ENCODE assay signal across 7 cellular contexts in genomic region chr2:74399785-74400184, GRCh38. TPM values are rescaled to one million over a fixed set of nuclear protein-coding genes. Genes with fewer than 3 reads are reported as not detected.
DNase-seq lines count a peak whose midpoint lies in the region; TF ChIP-seq lines count a peak whose summit lies in the region.

No MANE protein-coding gene starts in this region.

- TF ChIP-seq CTCF in GM12864 (IDR thresholded peaks at IDR 0.05; ENCODE audit: low read depth, low read length, missing control alignments) (peak; percentile 70), VCaP (conservative IDR thresholded peaks at IDR 0.05) (peak; percentile 65), kidney epithelial cell (IDR thresholded peaks at IDR 0.05; ENCODE audit: insufficient read depth, low read length, poor library complexity, severe bottlenecking) (peak; percentile 48)

- no peak for DNase-seq in GM12864 (ENCODE audit: low read depth)
- DNase-seq in Jurkat, Clone E6-1 (ENCODE audit: low read depth, low spot score), result peak; percentile 49
- no peak for DNase-seq in kidney epithelial cell (ENCODE audit: low read depth)
- DNase-seq in GF-D8 (lab: John Stamatoyannopoulos, UW), result no peak
- DNase-seq in activated gamma-delta T cell (lab: John Stamatoyannopoulos, UW), result no peak
- DNase-seq in activated naive CD4-positive, alpha-beta T cell treated with anti-CD3 and anti-CD28 coated beads, Interleukin-2, amount 50 U/mL, for 16 hours, result no peak

- no peak overlapping the region for H3K4me3 ChIP-seq in GM12864 (ENCODE audit: low read depth, low read length)
- no peak overlapping the region for H3K4me3 ChIP-seq in Jurkat, Clone E6-1 (ENCODE audit: low read length)
- H3K4me3 ChIP-seq in kidney epithelial cell (ENCODE audit: low read depth, low read length), result no peak overlapping the region

- no peaks in the 10 kb centered on the region for H3K27me3 ChIP-seq in kidney epithelial cell (ENCODE audit: control insufficient read depth, insufficient read depth, low read length)

- H3K27ac ChIP-seq in VCaP, result no peak overlapping the region

- H3K36me3 ChIP-seq in kidney epithelial cell (ENCODE audit: control insufficient read depth, insufficient read depth, low read length), result no peaks in the 10 kb centered on the region

RNA-seq across cellular contexts. Expression of gene DCTN1, which starts 19.7 kb away (rescaled TPM):
- polyA plus RNA-seq in Jurkat, Clone E6-1 (2012; ENCODE audit: insufficient read depth, insufficient read length), result 167 TPM
- 124 and 129 TPM in 2 replicates for total RNA-seq in kidney epithelial cell

RNA-seq across cellular contexts. Expression of gene C2orf81, which starts 21.6 kb away (rescaled TPM):
- 3.7 TPM for polyA plus RNA-seq in Jurkat, Clone E6-1 (2012; ENCODE audit: insufficient read depth, insufficient read length)
- total RNA-seq in kidney epithelial cell, result 3.0 and 4.3 TPM in 2 replicates

RNA-seq across cellular contexts. Expression of gene WDR54, which starts 21.7 kb away (rescaled TPM):
- polyA plus RNA-seq in Jurkat, Clone E6-1 (2012; ENCODE audit: insufficient read depth, insufficient read length), result 108 TPM
- 24.6 and 28.0 TPM in 2 replicates for total RNA-seq in kidney epithelial cell

RNA-seq across cellular contexts. Expression of gene RTKN, which starts 42.0 kb away (rescaled TPM):
- 2.0 TPM for polyA plus RNA-seq in Jurkat, Clone E6-1 (2012; ENCODE audit: insufficient read depth, insufficient read length)
- total RNA-seq in kidney epithelial cell, result 88.4 and 103 TPM in 2 replicates

RNA-seq across cellular contexts. Expression of gene INO80B, which starts 55.1 kb away (rescaled TPM):
- polyA plus RNA-seq in Jurkat, Clone E6-1 (2012; ENCODE audit: insufficient read depth, insufficient read length), result 33.5 TPM
- 20.6 and 31.3 TPM in 2 replicates for total RNA-seq in kidney epithelial cell
